ENCODE assay signal across 18 cellular contexts in the genomic region with DNA sequence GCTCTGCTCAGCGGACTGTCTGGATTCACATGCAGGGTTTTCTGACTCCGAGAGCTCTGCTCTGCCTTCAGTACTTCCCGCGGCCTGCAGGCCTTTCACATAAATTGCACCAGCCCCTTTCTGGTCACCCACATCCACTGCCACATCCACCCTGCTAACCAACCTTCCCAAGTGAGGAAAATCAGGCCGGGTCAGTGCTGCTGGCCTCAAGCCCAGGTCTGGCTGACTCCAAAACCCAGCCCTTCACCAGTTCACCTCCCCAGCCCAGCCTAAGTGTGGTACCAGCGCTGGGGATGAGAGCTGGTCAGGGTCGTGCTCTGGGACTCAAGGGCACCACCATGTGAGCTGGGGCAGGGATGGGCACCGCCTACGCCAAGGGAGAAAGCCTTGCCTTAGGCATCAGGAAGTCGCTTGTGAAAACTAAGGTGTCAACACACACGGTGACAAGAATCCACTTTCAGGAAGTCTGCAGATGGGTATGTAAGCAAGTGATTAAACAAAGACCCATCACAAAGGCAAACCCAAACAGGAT. TPM values are rescaled to one million over a fixed set of nuclear protein-coding genes. Genes with fewer than 3 reads are reported as not detected.
DNase-seq lines count a peak whose midpoint lies in the region; ATAC-seq, FAIRE-seq and TF ChIP-seq lines count a peak whose summit lies in the region.
"Had no signal": no experiment of that assay in that cellular context is flagged by ENCODE, and none has a peak within 500 bp of the region (broad histone marks: within the 10 kb centered on the region; RNA-seq: fewer than 3 reads in every experiment).

No MANE protein-coding gene starts in this region.

- peak overlapping the region; percentile 22 to 70 for H3K27ac Mint-ChIP-seq in activated naive CD4-positive, alpha-beta T cell treated with anti-CD3 and anti-CD28 coated beads, Interleukin-2, amount 50 U/mL, for 72 hours
- peak overlapping the region; percentile 69 to 89 (median 78) for H3K27ac Mint-ChIP-seq in immature natural killer cell
- H3K27ac Mint-ChIP-seq: activated naive CD4-positive, alpha-beta T cell treated with anti-CD3 and anti-CD28 coated beads, Interleukin-2, amount 10 ng/mL, durations not matched to agents 7 days and 5 days had no signal

- H3K4me3 Mint-ChIP-seq in immature natural killer cell: peak overlapping the region; percentile 53 to 80 (median 75)
- H3K4me3 Mint-ChIP-seq: activated naive CD4-positive, alpha-beta T cell treated with anti-CD3 and anti-CD28 coated beads, Interleukin-2, amount 10 ng/mL, durations not matched to agents 7 days and 5 days; naive thymus-derived CD4-positive, alpha-beta T cell; stimulated activated naive CD8-positive, alpha-beta T cell treated with anti-CD3 and anti-CD28 coated beads, Interleukin-15, Interleukin-2, amounts not matched to agents 100 ng/mL and 50 ng/mL, for 24 hours had no signal

- H3K27ac ChIP-seq in RWPE1 (peak overlapping the region; percentile 14; the same call in 1 of the 2 replicates), upper lobe of left lung (peak overlapping the region in 3 of 4 donors; percentile 4 to 65 (median 8)), suprapubic skin (no peak overlapping the region)
- H3K27ac ChIP-seq: brain microvascular endothelial cell, prostate gland, vagina had no signal

- POLR2A ChIA-PET in RWPE1 (lab: Yijun Ruan, JAX; ENCODE audit: low non-redundant PET): no interaction called here

- H3K27me3 ChIP-seq in upper lobe of left lung: no peaks in the 10 kb centered on the region
- no peaks in the 10 kb centered on the region for H3K27me3 ChIP-seq in suprapubic skin
- H3K27me3 ChIP-seq: brain microvascular endothelial cell, vagina had no signal

- 56 to 63% methylated on average over 7 to 11 of the region's 11 CpGs for WGBS in upper lobe of left lung, 2 donors
- WGBS in suprapubic skin: 79% methylated on average over 9 of the region's 11 CpGs

- peaks cover 18 to 32% of the 10 kb centered on the region in 2 donors for H3K36me3 Mint-ChIP-seq in activated naive CD4-positive, alpha-beta T cell treated with anti-CD3 and anti-CD28 coated beads, Interleukin-2, amount 50 U/mL, for 72 hours
- peaks cover 16 to 52% (median 41%) of the 10 kb centered on the region in 3 donors for H3K36me3 Mint-ChIP-seq in immature natural killer cell

- no peak for DNase-seq in activated naive CD4-positive, alpha-beta T cell treated with anti-CD3 and anti-CD28 coated beads, Interleukin-2, amount 50 U/mL, for 72 hours (ENCODE audit: low spot score in 2 of 2)
- no peak for DNase-seq in activated naive CD4-positive, alpha-beta T cell treated with Interleukin-2 at 50 U/mL for 16 hours
- DNase-seq in RWPE1 (ENCODE audit: low spot score) (no peak), immature natural killer cell (peak; percentile 57 to 60 (median 58)), upper lobe of left lung (no peak), suprapubic skin (ENCODE audit: low spot score in 2 of 2) (no peak), urothelium cell line (ENCODE audit: low spot score) (no peak)
- DNase-seq: activated naive CD4-positive, alpha-beta T cell treated with anti-CD3 and anti-CD28 coated beads, Interleukin-2, amount 10 ng/mL, durations not matched to agents 7 days and 5 days; brain microvascular endothelial cell; naive thymus-derived CD4-positive, alpha-beta T cell; NCI-H446; stimulated activated CD4-positive, alpha-beta T cell treated with anti-CD3 and anti-CD28 coated beads, Interleukin-12 subunit alpha, Interleukin-12 subunit beta, amount 100 ng/mL, for 4 hours had no signal

- TF ChIP-seq POLR2A in upper lobe of left lung (IDR thresholded peaks at IDR 0.05): no peak
- no peak for TF ChIP-seq POLR2A in suprapubic skin (IDR thresholded peaks at IDR 0.05)

- H3K4me1 Mint-ChIP-seq in immature natural killer cell: peaks cover 44 to 47% of the 10 kb centered on the region in 2 donors

- H3K9me3 ChIP-seq in upper lobe of left lung (no peaks in the 10 kb centered on the region), suprapubic skin (no peaks in the 10 kb centered on the region)
- H3K9me3 ChIP-seq: prostate gland, vagina had no signal

- ATAC-seq in activated naive CD4-positive, alpha-beta T cell treated with anti-CD3 and anti-CD28 coated beads, Interleukin-2, amount 50 U/mL, for 72 hours: no peak
- no peak for ATAC-seq in upper lobe of left lung (ENCODE audit: low FRiP score in 2 of 2)
- ATAC-seq in HG03460 (IDR thresholded peaks at IDR 0.05; ENCODE audit: unreplicated experiment): no peak
- ATAC-seq: K562; naive thymus-derived CD4-positive, alpha-beta T cell had no signal

- FAIRE-seq in urothelium cell line (lab: Jason Lieb, UNC): no peak
- FAIRE-seq: K562 had no signal

- peaks cover 0 to 6% (median 4%) of the 10 kb centered on the region in 3 donors for H3K27me3 Mint-ChIP-seq in immature natural killer cell (ENCODE audit: low read depth in 3 of 3)
- H3K27me3 Mint-ChIP-seq: activated naive CD4-positive, alpha-beta T cell treated with anti-CD3 and anti-CD28 coated beads, Interleukin-2, amount 10 ng/mL, durations not matched to agents 7 days and 5 days; naive thymus-derived CD4-positive, alpha-beta T cell; stimulated activated naive CD8-positive, alpha-beta T cell treated with anti-CD3 and anti-CD28 coated beads, Interleukin-15, Interleukin-2, amounts not matched to agents 100 ng/mL and 50 ng/mL, for 24 hours had no signal

- peaks cover 35 to 72% (median 55%) of the 10 kb centered on the region in 4 donors for H3K36me3 ChIP-seq in upper lobe of left lung
- peaks cover 82% of the 10 kb centered on the region for H3K36me3 ChIP-seq in suprapubic skin

- peaks cover 0 to 12% (median 7%) of the 10 kb centered on the region in 4 donors for H3K4me1 ChIP-seq in upper lobe of left lung
- H3K4me1 ChIP-seq in suprapubic skin: no peaks in the 10 kb centered on the region
- H3K4me1 ChIP-seq: prostate gland had no signal

- H3K4me3 ChIP-seq in upper lobe of left lung (no peak overlapping the region), suprapubic skin (no peak overlapping the region)
- H3K4me3 ChIP-seq: K562, prostate gland, SK-N-MC, vagina had no signal

- no peaks in the 10 kb centered on the region for H3K9me3 Mint-ChIP-seq in activated naive CD4-positive, alpha-beta T cell treated with anti-CD3 and anti-CD28 coated beads, Interleukin-2, amount 50 U/mL, for 72 hours
- no peaks in the 10 kb centered on the region for H3K9me3 Mint-ChIP-seq in immature natural killer cell
- H3K9me3 Mint-ChIP-seq: stimulated activated naive CD8-positive, alpha-beta T cell treated with anti-CD3 and anti-CD28 coated beads, Interleukin-15, Interleukin-2, amounts not matched to agents 100 ng/mL and 50 ng/mL, for 24 hours had no signal

- TF ChIP-seq EP300 in upper lobe of left lung (IDR thresholded peaks at IDR 0.05) (no peak), suprapubic skin (IDR thresholded peaks at IDR 0.05) (no peak)

- TF ChIP-seq CTCF in RWPE1 (conservative IDR thresholded peaks at IDR 0.05; ENCODE audit: low read depth): no peak
- TF ChIP-seq CTCF in upper lobe of left lung (IDR thresholded peaks at IDR 0.05): no peak
- no peak for TF ChIP-seq CTCF in suprapubic skin (IDR thresholded peaks at IDR 0.05)

- CTCF ChIA-PET in RWPE1 (lab: Yijun Ruan, JAX): interaction anchor here (1.5 to 1.7 kb wide), 3 partner anchors 21 to 65 kb away, joined by 5 to 10 read pairs (median 6); no protein-coding TSS in a partner anchor

RNA-seq across cellular contexts. Expression of gene LMAN2, which starts 12.3 kb away (rescaled TPM):
- total RNA-seq in activated naive CD4-positive, alpha-beta T cell treated with anti-CD3 and anti-CD28 coated beads, Interleukin-2, amount 50 U/mL, for 72 hours: 100 to 1,000 TPM in 1 of 2 donors, 10 to 100 TPM in 1; 96.7 to 108 TPM
- polyA plus RNA-seq in immature natural killer cell: 100 to 1,000 TPM; 316 to 441 (median 409) TPM
- total RNA-seq in upper lobe of left lung (100 to 1,000 TPM; 134 to 263 (median 177) TPM), suprapubic skin (100 to 1,000 TPM; 119 to 191 (median 160) TPM)

RNA-seq across cellular contexts. Expression of gene RGS14, which starts 18.6 kb away (rescaled TPM):
- 10 to 100 TPM; 22.0 to 77.6 TPM for total RNA-seq in activated naive CD4-positive, alpha-beta T cell treated with anti-CD3 and anti-CD28 coated beads, Interleukin-2, amount 50 U/mL, for 72 hours
- 10 to 100 TPM; 27.1 to 64.5 (median 33.8) TPM for polyA plus RNA-seq in immature natural killer cell
- total RNA-seq in upper lobe of left lung (10 to 100 TPM; 11.9 to 39.1 (median 26.6) TPM), suprapubic skin (10 to 100 TPM; 38.5 to 85.9 (median 68.8) TPM)

RNA-seq across cellular contexts. Expression of gene MXD3, which starts 27.5 kb away (rescaled TPM):
- total RNA-seq in activated naive CD4-positive, alpha-beta T cell treated with anti-CD3 and anti-CD28 coated beads, Interleukin-2, amount 50 U/mL, for 72 hours: 10 to 100 TPM; 31.4 to 73.9 TPM
- 1 to 10 TPM; 2.1 to 4.2 (median 4.1) TPM for polyA plus RNA-seq in immature natural killer cell
- total RNA-seq in upper lobe of left lung (10 to 100 TPM in 4 of 6 donors, 1 to 10 TPM in 2; 8.8 to 29.5 (median 13.6) TPM), suprapubic skin (10 to 100 TPM in 3 of 4 donors, 1 to 10 TPM in 1; 8.7 to 30.3 (median 11.7) TPM)

RNA-seq across cellular contexts. Expression of gene PRELID1, which starts 35.6 kb away (rescaled TPM):
- total RNA-seq in activated naive CD4-positive, alpha-beta T cell treated with anti-CD3 and anti-CD28 coated beads, Interleukin-2, amount 50 U/mL, for 72 hours: 100 to 1,000 TPM; 161 to 206 TPM
- 100 to 1,000 TPM; 345 to 494 (median 375) TPM for polyA plus RNA-seq in immature natural killer cell
- total RNA-seq in upper lobe of left lung (100 to 1,000 TPM in 2 of 6 donors, 10 to 100 TPM in 4; 45.1 to 132 (median 86.8) TPM), suprapubic skin (10 to 100 TPM; 54.2 to 90.1 (median 62.1) TPM)

RNA-seq across cellular contexts. Expression of gene RAB24, which starts 35.7 kb away (rescaled TPM):
- 10 to 100 TPM; 14.8 to 21.5 TPM for total RNA-seq in activated naive CD4-positive, alpha-beta T cell treated with anti-CD3 and anti-CD28 coated beads, Interleukin-2, amount 50 U/mL, for 72 hours
- polyA plus RNA-seq in immature natural killer cell: 10 to 100 TPM; 39.7 to 80.2 (median 45.8) TPM
- total RNA-seq in upper lobe of left lung (10 to 100 TPM; 26.8 to 92.2 (median 50.3) TPM), suprapubic skin (10 to 100 TPM; 36.7 to 70.1 (median 43.3) TPM)

Comparison
In these comparisons a context has a peak if more than half of its experiments do, and no peak if none do; other contexts are left out.
1. DNase-seq: peak in immature natural killer cell (3 of 3); none in activated naive CD4-positive, alpha-beta T cell treated with anti-CD3 and anti-CD28 coated beads, Interleukin-2, amount 50 U/mL, for 72 hours (0 of 2), activated naive CD4-positive, alpha-beta T cell treated with Interleukin-2 at 50 U/mL for 16 hours (single experiment), RWPE1 (single experiment), upper lobe of left lung (0 of 2), suprapubic skin (0 of 2) and urothelium cell line (single experiment).